22 cellular contexts compared by ENCODE assay signal in genomic region chr14:86086962-86087361, GRCh38.
A peak's percentile ranks its signal among the peaks of the same experiment; 100 is the strongest.
DNase-seq lines count a peak whose midpoint lies in the region; ATAC-seq and TF ChIP-seq lines count a peak whose summit lies in the region.
"Had no signal": no experiment of that assay in that cellular context is flagged by ENCODE, and none has a peak within 500 bp of the region (broad histone marks: within the 10 kb centered on the region; RNA-seq: fewer than 3 reads in every experiment).

No MANE protein-coding gene starts in this region.

- peak overlapping the region; percentile 55; the same call in 1 of the 2 replicates for H3K4me2 ChIP-seq in MM.1S (ENCODE audit: low read depth, low read length)

- DNase-seq in NCI-H2227 treated with DMSO at 0.1 percent for 48 hours (lab: John Stamatoyannopoulos, UW) (peak; percentile 5), NCI-H2227 (lab: John Stamatoyannopoulos, UW; ENCODE audit: unreplicated experiment) (no peak), MM.1S (no peak), dedifferentiated amniotic fluid mesenchymal stem cell (ENCODE audit: extremely low spot score) (peak; percentile 52), WTC11 (ENCODE audit: low spot score) (no peak), MV-4-11 (lab: John Stamatoyannopoulos, UW) (no peak), omental fat pad (ENCODE audit: low spot score) (no peak)
- DNase-seq: 8988T; CD4-positive, alpha-beta T cell; EL; GF-D8; HCEC 1CT; MG63; NCI-H1048; NCI-H1694; NCI-H2029 treated with DMSO at 0.1 percent for 48 hours; NCI-H2171; NCI-H446 treated with DMSO at 0.1 percent for 48 hours; NCI-H526; SIG-M5 had no signal

- CTCF ChIA-PET in WTC11 (lab: Charles Lee): no interaction called here

- ATAC-seq in WTC11: no peak
- ATAC-seq in omental fat pad (ENCODE audit: low FRiP score): no peak
- ATAC-seq: K562 had no signal

- no peak overlapping the region for H3K27ac Mint-ChIP-seq in WTC11
- H3K27ac Mint-ChIP-seq: CD4-positive, alpha-beta T cell had no signal

- H3K9me2 ChIP-seq in MM.1S (replicated peaks; ENCODE audit: insufficient read depth, low read length): no peaks in the 10 kb centered on the region

- H3K4me1 ChIP-seq in MM.1S (ENCODE audit: low read length): peaks cover 33% of the 10 kb centered on the region

- no peaks in the 10 kb centered on the region for H3K27me3 ChIP-seq in MM.1S (replicated peaks; ENCODE audit: insufficient read depth, low read length)
- H3K27me3 ChIP-seq: MG63 had no signal

- no peak for TF ChIP-seq CTCF in MM.1S (IDR thresholded peaks at IDR 0.05; ENCODE audit: low read length)
- no peak for TF ChIP-seq CTCF in WTC11 (IDR thresholded peaks at IDR 0.05)
- no peak for TF ChIP-seq CTCF in omental fat pad (IDR thresholded peaks at IDR 0.05)

- no peaks in the 10 kb centered on the region for H3K27me3 Mint-ChIP-seq in WTC11 (ENCODE audit: low read depth)
- H3K27me3 Mint-ChIP-seq: CD4-positive, alpha-beta T cell had no signal

- H3K9ac ChIP-seq in MM.1S (ENCODE audit: low read length): no peak overlapping the region

- no peaks in the 10 kb centered on the region for H3K9me3 ChIP-seq in MM.1S (replicated peaks; ENCODE audit: insufficient read depth, low read length)
- H3K9me3 ChIP-seq: MG63 had no signal

- H2AFZ ChIP-seq in MM.1S (ENCODE audit: low read length): no peak overlapping the region

- peaks cover 26% of the 10 kb centered on the region for H3K4me1 Mint-ChIP-seq in WTC11

- POLR2A ChIA-PET in WTC11 (lab: Charles Lee): no interaction called here

- H4K20me1 ChIP-seq in MM.1S (ENCODE audit: insufficient read depth, low read length): no peaks in the 10 kb centered on the region

- H3K9me3 Mint-ChIP-seq in WTC11: peaks cover 7% of the 10 kb centered on the region

- H3K79me2 ChIP-seq in MM.1S (ENCODE audit: low read length): no peaks in the 10 kb centered on the region

- no peaks in the 10 kb centered on the region for H3K36me3 Mint-ChIP-seq in WTC11

- H3K27ac ChIP-seq in MM.1S (ENCODE audit: low read length): peak overlapping the region; percentile 77; the same call in 1 of the 2 replicates
- H3K27ac ChIP-seq: SK-N-MC had no signal

- no peak overlapping the region for H3K4me3 ChIP-seq in MM.1S (ENCODE audit: low read length)
- H3K4me3 ChIP-seq: K562, MG63 had no signal

- no peaks in the 10 kb centered on the region; the same call in none of the 2 replicates for H3F3A ChIP-seq in MM.1S (ENCODE audit: insufficient read depth, low read length)

- no peak overlapping the region for H3K4me3 Mint-ChIP-seq in WTC11
- H3K4me3 Mint-ChIP-seq: CD4-positive, alpha-beta T cell had no signal

- no peaks in the 10 kb centered on the region for H3K36me3 ChIP-seq in MM.1S (replicated peaks; ENCODE audit: insufficient read depth, low read length)
- H3K36me3 ChIP-seq: MG63 had no signal

TF ChIP-seq in WTC11, 78 proteins besides CTCF, POLR2A, EP300 and RAD21:
- TF ChIP-seq NFE2L1 (CRISPR knock-in tag; IDR thresholded peaks at IDR 0.05) (no peak), CBFB (CRISPR knock-in tag; IDR thresholded peaks at IDR 0.05; ENCODE audit: low read depth) (no peak), FOXP1 (CRISPR knock-in tag; IDR thresholded peaks at IDR 0.05; ENCODE audit: borderline replicate concordance) (no peak), TCF7 (CRISPR knock-in tag; IDR thresholded peaks at IDR 0.05; ENCODE audit: low read depth) (no peak)

Comparison
In these comparisons a context has a peak if more than half of its experiments do, and no peak if none do; other contexts are left out.
1. DNase-seq: peak in NCI-H2227 treated with DMSO at 0.1 percent for 48 hours (single experiment) and dedifferentiated amniotic fluid mesenchymal stem cell (single experiment); none in NCI-H2227 (single experiment), MM.1S (single experiment), WTC11 (single experiment), MV-4-11 (single experiment) and omental fat pad (single experiment).